ENCODE assay signal across 8 cellular contexts in genomic region chr11:16820324-16821092, GRCh38.
A peak's percentile ranks its signal among the peaks of the same experiment; 100 is the strongest.
DNase-seq lines count a peak whose midpoint lies in the region; ATAC-seq and TF ChIP-seq lines count a peak whose summit lies in the region.

No MANE protein-coding gene starts in this region.

- H3K36me3 ChIP-seq in lower lobe of right lung: peaks cover 8% of the 10 kb centered on the region

- intact Hi-C loops in lower lobe of right lung (cut with DNase I): no loop called here

- ATAC-seq in GM18907 (IDR thresholded peaks at IDR 0.05; ENCODE audit: unreplicated experiment): peak; percentile 89
- ATAC-seq in HG03139 (IDR thresholded peaks at IDR 0.05; ENCODE audit: unreplicated experiment): peak; percentile 80
- ATAC-seq in lower lobe of right lung: peak; percentile 72 to 84

- peak; percentile 81 for DNase-seq in Ammon's horn (ENCODE audit: low spot score)
- DNase-seq in NCI-H345 treated with DMSO at 0.1 percent for 48 hours (lab: John Stamatoyannopoulos, UW; ENCODE audit: unreplicated experiment): peak; percentile 53
- peak; percentile 55 to 60 for DNase-seq in activated CD4-positive, alpha-beta T cell treated with anti-CD3 and anti-CD28 coated beads for 4 hours
- peak; percentile 86 for DNase-seq in dermis blood vessel endothelial cell
- peak; percentile 81 for DNase-seq in lower lobe of right lung
- DNase-seq in stimulated activated CD8-positive, alpha-beta memory T cell treated with anti-CD3 and anti-CD28 coated beads, Interleukin-12 subunit alpha, Interleukin-12 subunit beta, amount 100 ng/mL, for 4 hours (ENCODE audit: low read depth): peak; percentile 28

- no peak overlapping the region for H3K27ac ChIP-seq in lower lobe of right lung

- H3K4me1 ChIP-seq in lower lobe of right lung: peaks cover 22% of the 10 kb centered on the region

- peak; percentile 78 for TF ChIP-seq CTCF in lower lobe of right lung (IDR thresholded peaks at IDR 0.05)

- H3K9me3 ChIP-seq in lower lobe of right lung: no peaks in the 10 kb centered on the region

- H3K27me3 ChIP-seq in lower lobe of right lung (ENCODE audit: low read depth): no peaks in the 10 kb centered on the region

- H3K4me3 ChIP-seq in lower lobe of right lung: no peak overlapping the region

Comparison
In these comparisons a context has a peak if more than half of its experiments do, and no peak if none do; other contexts are left out.
1. DNase-seq: peak in every context shown above with its lines; median percentile 86 in dermis blood vessel endothelial cell; 81 in Ammon's horn; 81 in lower lobe of right lung; 58 in activated CD4-positive, alpha-beta T cell treated with anti-CD3 and anti-CD28 coated beads for 4 hours; 53 in NCI-H345 treated with DMSO at 0.1 percent for 48 hours; 28 in stimulated activated CD8-positive, alpha-beta memory T cell treated with anti-CD3 and anti-CD28 coated beads, Interleukin-12 subunit alpha, Interleukin-12 subunit beta, amount 100 ng/mL, for 4 hours.